Comparison of ENCODE assay signal across 1 cellular context in genomic region chr7:93073357-93073756, GRCh38. TPM values are rescaled to one million over a fixed set of nuclear protein-coding genes. Genes with fewer than 3 reads are reported as not detected.
"Had no signal": no experiment of that assay in that cellular context is flagged by ENCODE, and none has a peak within 500 bp of the region (broad histone marks: within the 10 kb centered on the region; RNA-seq: fewer than 3 reads in every experiment).

No MANE protein-coding gene starts in this region.

RNA-seq across cellular contexts. Expression of gene SAMD9, which starts 44.4 kb away (rescaled TPM):
- polyA plus RNA-seq: neural cell had no signal
